Comparison of ENCODE assay signal across 8 cellular contexts in genomic region chr1:11645670-11646265, GRCh38. TPM values are rescaled to one million over a fixed set of nuclear protein-coding genes. Genes with fewer than 3 reads are reported as not detected.
A peak's percentile ranks its signal among the peaks of the same experiment; 100 is the strongest.
DNase-seq lines count a peak whose midpoint lies in the region; ATAC-seq and TF ChIP-seq lines count a peak whose summit lies in the region.

No MANE protein-coding gene starts in this region.

- H3K27me3 ChIP-seq in GM06990 (replicated peaks; ENCODE audit: control insufficient read depth, insufficient read depth, low read length) (no peaks in the 10 kb centered on the region; the same call in 1 of the 2 replicates), right cardiac atrium (ENCODE audit: control insufficient read depth, insufficient read depth) (no peaks in the 10 kb centered on the region), smooth muscle cell (ENCODE audit: low read depth) (peaks cover 16% of the 10 kb centered on the region)

- no peaks in the 10 kb centered on the region for H3K36me3 ChIP-seq in GM06990 (ENCODE audit: control insufficient read depth, insufficient read depth, low read length)
- no peaks in the 10 kb centered on the region for H3K36me3 ChIP-seq in smooth muscle cell (ENCODE audit: low read depth)

- H3K9ac ChIP-seq in smooth muscle cell (ENCODE audit: low read depth) = no peak overlapping the region

- H3F3A ChIP-seq in smooth muscle cell (ENCODE audit: low read depth) = no peaks in the 10 kb centered on the region

- 26% methylated on average over 8 of the region's 8 CpGs for WGBS in right cardiac atrium
- 36% methylated on average over 8 of the region's 8 CpGs for WGBS in smooth muscle cell (ENCODE audit: low lambda C conversion rate)

- H3K79me2 ChIP-seq in smooth muscle cell (ENCODE audit: low read depth) = no peaks in the 10 kb centered on the region

- no peak overlapping the region for H3K4me2 ChIP-seq in smooth muscle cell

- intact Hi-C loops in right cardiac atrium (cut with DNase I) = loop anchor here (5.0 to 10.0 kb wide), 5 partner anchors 77 to 601 kb away; partner anchors contain the start of gene MASP2 (in 1 of the 4)

- H3K4me1 ChIP-seq in right cardiac atrium (ENCODE audit: control insufficient read depth, insufficient read depth, low read length) (peaks cover 2% of the 10 kb centered on the region), smooth muscle cell (ENCODE audit: low read depth) (no peaks in the 10 kb centered on the region)

- DNase-seq in GM06990 (ENCODE audit: extremely low read depth, insufficient read length) (no peak), NCI-H1694 treated with DMSO at 0.1 percent for 48 hours (lab: John Stamatoyannopoulos, UW) (peak; percentile 63), T-helper 2 cell (peak; percentile 46 to 75 (median 70)), amniotic stem cell (lab: John Stamatoyannopoulos, UW) (peak; percentile 24), right cardiac atrium (peak; percentile 81 to 92 (median 91)), smooth muscle cell (lab: John Stamatoyannopoulos, UW; ENCODE audit: unreplicated experiment) (peak; percentile 28), epidermal melanocyte (ENCODE audit: insufficient read length, low spot score) (no peak)

- no peaks in the 10 kb centered on the region for H4K20me1 ChIP-seq in smooth muscle cell (ENCODE audit: low read depth)

- no peaks in the 10 kb centered on the region for H3K9me3 ChIP-seq in right cardiac atrium (ENCODE audit: control insufficient read depth, low read length)
- no peaks in the 10 kb centered on the region for H3K9me3 ChIP-seq in smooth muscle cell (replicated peaks; ENCODE audit: low read depth)

- H3K4me3 ChIP-seq in GM06990 (replicated peaks; ENCODE audit: low read depth, low read length) = no peak overlapping the region
- no peak overlapping the region for H3K4me3 ChIP-seq in right cardiac atrium (ENCODE audit: low read length)
- no peak overlapping the region for H3K4me3 ChIP-seq in smooth muscle cell

- ATAC-seq in right cardiac atrium (peak in 1 of 2 donors; percentile 42), GM21360 (IDR thresholded peaks at IDR 0.05; ENCODE audit: unreplicated experiment) (no peak)

- H3K27ac ChIP-seq in right cardiac atrium (ENCODE audit: low read length) = no peak overlapping the region
- H3K27ac ChIP-seq in smooth muscle cell (ENCODE audit: low read depth) = no peak overlapping the region

- H2AFZ ChIP-seq in smooth muscle cell (ENCODE audit: low read depth) = no peak overlapping the region

- TF ChIP-seq CTCF in GM06990 (IDR thresholded peaks at IDR 0.05; ENCODE audit: insufficient read depth, low read length, poor library complexity, severe bottlenecking) (peak; percentile 83), smooth muscle cell (IDR thresholded peaks at IDR 0.05; ENCODE audit: borderline replicate concordance, insufficient read depth, poor library complexity, severe bottlenecking) (peak; percentile 81)

RNA-seq across cellular contexts. Expression of gene FBXO2, which starts 8.5 kb away (rescaled TPM):
- total RNA-seq in right cardiac atrium (10 to 100 TPM in 1 of 4 donors, 1 to 10 TPM in 3; 5.4 to 10.6 (median 6.5) TPM), smooth muscle cell (4.6 and 15.6 TPM in 2 replicates)
- polyA plus RNA-seq in right cardiac atrium (14.0 TPM), smooth muscle cell (15.5 and 34.8 TPM in 2 replicates)

RNA-seq across cellular contexts. Expression of gene FBXO44, which starts 8.9 kb away (rescaled TPM):
- 10 to 100 TPM; 18.5 to 30.1 (median 24.8) TPM for total RNA-seq in right cardiac atrium
- polyA plus RNA-seq in right cardiac atrium = 25.1 TPM
- total RNA-seq in smooth muscle cell = 9.0 and 10.4 TPM in 2 replicates
- polyA plus RNA-seq in smooth muscle cell = 16.2 and 20.8 TPM in 2 replicates

RNA-seq across cellular contexts. Expression of gene FBXO6, which starts 18.2 kb away (rescaled TPM):
- total RNA-seq in right cardiac atrium (1 to 10 TPM; 4.5 to 7.9 (median 5.9) TPM), smooth muscle cell (4.3 and 7.4 TPM in 2 replicates)
- polyA plus RNA-seq in right cardiac atrium (9.9 TPM), smooth muscle cell (12.8 and 13.2 TPM in 2 replicates)

RNA-seq across cellular contexts. Expression of gene MAD2L2, which starts 35.2 kb away (rescaled TPM):
- total RNA-seq in right cardiac atrium (10 to 100 TPM; 15.5 to 20.3 (median 16.7) TPM), smooth muscle cell (34.0 and 46.0 TPM in 2 replicates)
- polyA plus RNA-seq in right cardiac atrium (22.8 TPM), smooth muscle cell (81.2 and 87.4 TPM in 2 replicates)

RNA-seq across cellular contexts. Expression of gene DRAXIN, which starts 45.7 kb away (rescaled TPM):
- total RNA-seq in right cardiac atrium = under 1 TPM in 3 of 4 donors, not detected in 1; 0.03 to 0.08 (median 0.03) TPM
- 0.02 TPM for polyA plus RNA-seq in right cardiac atrium
- total RNA-seq in smooth muscle cell = 0.09 TPM in 1 of 2 replicates, not detected in the other
- polyA plus RNA-seq in smooth muscle cell = 0.15 and 0.27 TPM in 2 replicates

Comparison
In these comparisons a context has a peak if more than half of its experiments do, and no peak if none do; other contexts are left out.
1. DNase-seq: peak in NCI-H1694 treated with DMSO at 0.1 percent for 48 hours (single experiment), T-helper 2 cell (5 of 5), amniotic stem cell (single experiment), right cardiac atrium (3 of 3) and smooth muscle cell (single experiment); none in GM06990 (single experiment) and epidermal melanocyte (single experiment).